Comparison of ENCODE assay signal across 13 cellular contexts in genomic region chr1:245614476-245614875, GRCh38.
"Had no signal": no experiment of that assay in that cellular context is flagged by ENCODE, and none has a peak within 500 bp of the region (broad histone marks: within the 10 kb centered on the region; RNA-seq: fewer than 3 reads in every experiment).

No MANE protein-coding gene starts in this region.

- H3K4me3 ChIP-seq: left lung, skin epidermis, thyroid gland, uterus had no signal

- DNase-seq: activated CD4-positive, alpha-beta T cell treated with anti-CD3 and anti-CD28 coated beads for 4 hours; activated CD8-positive, alpha-beta memory T cell treated with anti-CD3 and anti-CD28 coated beads, Interleukin-2, amount 50 U/mL, for 4 hours; activated CD8-positive, alpha-beta T cell treated with anti-CD3 and anti-CD28 coated beads for 36 hours; effector memory CD4-positive, alpha-beta T cell; glutamatergic neuron; mesendoderm; nephron progenitor cell; T-helper 1 cell; thyroid gland; uterus; WERI-Rb-1 had no signal

- ATAC-seq: activated CD8-positive, alpha-beta T cell treated with anti-CD3 and anti-CD28 coated beads for 36 hours; left lung had no signal
